Comparison of ENCODE assay signal across 12 cellular contexts in genomic region chr14:69997849-69998248, GRCh38.
DNase-seq lines count a peak whose midpoint lies in the region; ATAC-seq and TF ChIP-seq lines count a peak whose summit lies in the region.
"Had no signal": no experiment of that assay in that cellular context is flagged by ENCODE, and none has a peak within 500 bp of the region (broad histone marks: within the 10 kb centered on the region; RNA-seq: fewer than 3 reads in every experiment).

No MANE protein-coding gene starts in this region.

- no peaks in the 10 kb centered on the region for H3K9me3 ChIP-seq in liver (ENCODE audit: control insufficient read depth in 4 of 4, low read length in 3 of 4)
- H3K9me3 ChIP-seq: BLaER1 had no signal

- no peak overlapping the region for H3K27ac Mint-ChIP-seq in activated naive CD8-positive, alpha-beta T cell treated with anti-CD3 and anti-CD28 coated beads, Interleukin-2, amount 50 U/mL, for 24 hours

- TF ChIP-seq CTCF in AG10803 (conservative IDR thresholded peaks at IDR 0.05; ENCODE audit: low read length): no peak
- TF ChIP-seq CTCF in cardiac fibroblast (IDR thresholded peaks at IDR 0.05; ENCODE audit: low read depth, low read length): no peak
- no peak for TF ChIP-seq CTCF in liver (IDR thresholded peaks at IDR 0.05; ENCODE audit: low read depth, low read length, missing input control)

- no peak for ATAC-seq in GM21717 (IDR thresholded peaks at IDR 0.05; ENCODE audit: unreplicated experiment)
- no peak for ATAC-seq in GM19395 (IDR thresholded peaks at IDR 0.05; ENCODE audit: unreplicated experiment)
- ATAC-seq in activated naive CD8-positive, alpha-beta T cell treated with anti-CD3 and anti-CD28 coated beads, Interleukin-2, amount 50 U/mL, for 24 hours: no peak
- ATAC-seq: sciatic nerve had no signal

- DNase-seq in AG10803 (ENCODE audit: low read depth): peak; percentile 25
- peak; percentile 46 for DNase-seq in NCI-H446 treated with DMSO at 0.1 percent for 48 hours (lab: John Stamatoyannopoulos, UW)
- DNase-seq in cardiac fibroblast (ENCODE audit: low read depth in 2 of 2): peak; percentile 82 to 83
- no peak for DNase-seq in LoVo (ENCODE audit: low spot score)
- no peak for DNase-seq in activated naive CD8-positive, alpha-beta T cell treated with anti-CD3 and anti-CD28 coated beads, Interleukin-2, amount 50 U/mL, for 24 hours
- DNase-seq: central memory CD4-positive, alpha-beta T cell; NCI-H1417 had no signal

- peaks cover 0 to 9% (median 0%) of the 10 kb centered on the region in 4 donors for H3K36me3 ChIP-seq in liver (ENCODE audit: control insufficient read depth in 4 of 4, insufficient read depth in 3 of 4, low read depth in 1 of 4, low read length in 3 of 4)
- H3K36me3 ChIP-seq: BLaER1 had no signal

- peaks cover 6 to 46% (median 31%) of the 10 kb centered on the region in 4 donors for H3K4me1 ChIP-seq in liver (ENCODE audit: control insufficient read depth in 4 of 4, insufficient read depth in 4 of 4, low read length in 3 of 4)

- H3K27ac ChIP-seq in liver (ENCODE audit: low read depth in 1 of 2, low read length in 2 of 2): peak overlapping the region; percentile 24 to 71
- H3K27ac ChIP-seq: BLaER1 had no signal

- TF ChIP-seq RAD21 in liver (IDR thresholded peaks at IDR 0.05): peak in 1 of 2 donors; percentile 49

- 33% methylated on average over 5 of the region's 5 CpGs for WGBS in liver

- no peak overlapping the region for H3K9ac ChIP-seq in liver (ENCODE audit: low read depth in 1 of 2, low read length in 2 of 2)
- H3K9ac ChIP-seq: BLaER1 had no signal

- no peaks in the 10 kb centered on the region for H3K36me3 Mint-ChIP-seq in activated naive CD8-positive, alpha-beta T cell treated with anti-CD3 and anti-CD28 coated beads, Interleukin-2, amount 50 U/mL, for 24 hours (ENCODE audit: low read depth)

- no peaks in the 10 kb centered on the region for H3K4me1 Mint-ChIP-seq in activated naive CD8-positive, alpha-beta T cell treated with anti-CD3 and anti-CD28 coated beads, Interleukin-2, amount 50 U/mL, for 24 hours

- H3K4me3 ChIP-seq in AG10803 (ENCODE audit: low read length) (no peak overlapping the region), cardiac fibroblast (replicated peaks in 1 of 2; ENCODE audit: low read depth in 2 of 2, low read length in 2 of 2) (no peak overlapping the region), liver (ENCODE audit: low read depth in 1 of 3, low read length in 3 of 3) (no peak overlapping the region)
- H3K4me3 ChIP-seq: BLaER1 had no signal

- no peaks in the 10 kb centered on the region for H3K27me3 ChIP-seq in liver (ENCODE audit: control insufficient read depth in 4 of 4, insufficient read depth in 4 of 4, low read length in 3 of 4)
- H3K27me3 ChIP-seq: BLaER1 had no signal

- H3K27me3 Mint-ChIP-seq in activated naive CD8-positive, alpha-beta T cell treated with anti-CD3 and anti-CD28 coated beads, Interleukin-2, amount 50 U/mL, for 24 hours: peaks cover 7% of the 10 kb centered on the region

- no peak overlapping the region for H3K4me3 Mint-ChIP-seq in activated naive CD8-positive, alpha-beta T cell treated with anti-CD3 and anti-CD28 coated beads, Interleukin-2, amount 50 U/mL, for 24 hours

- no peaks in the 10 kb centered on the region for H3K9me3 Mint-ChIP-seq in activated naive CD8-positive, alpha-beta T cell treated with anti-CD3 and anti-CD28 coated beads, Interleukin-2, amount 50 U/mL, for 24 hours

TF ChIP-seq in liver, 16 proteins besides CTCF, POLR2A, EP300 and RAD21:
- TF ChIP-seq FOXA1 (IDR thresholded peaks at IDR 0.05) (no peak), HNF4G (IDR thresholded peaks at IDR 0.05) (no peak), JUND (IDR thresholded peaks at IDR 0.05) (peak; percentile 56 to 72), MAX (IDR thresholded peaks at IDR 0.05) (peak; percentile 40), NR2F2 (IDR thresholded peaks at IDR 0.05) (no peak), FOXA2 (IDR thresholded peaks at IDR 0.05) (no peak), RXRA (IDR thresholded peaks at IDR 0.05) (peak; percentile 44 to 64), YY1 (IDR thresholded peaks at IDR 0.05) (no peak), ZBTB33 (IDR thresholded peaks at IDR 0.05) (peak; percentile 26), GABPA (IDR thresholded peaks at IDR 0.05 in 1 of 2, conservative IDR thresholded peaks at IDR 0.05 in 1 of 2) (no peak), EGR1 (IDR thresholded peaks at IDR 0.05; ENCODE audit: low read depth in 2 of 2) (no peak), SP1 (IDR thresholded peaks at IDR 0.05) (peak; percentile 48), ATF3 (IDR thresholded peaks at IDR 0.05) (peak; percentile 24), TAF1 (conservative IDR thresholded peaks at IDR 0.05) (no peak), HNF4A (conservative IDR thresholded peaks at IDR 0.05) (peak; percentile 59 to 68)
- TF ChIP-seq, protein P1, sequence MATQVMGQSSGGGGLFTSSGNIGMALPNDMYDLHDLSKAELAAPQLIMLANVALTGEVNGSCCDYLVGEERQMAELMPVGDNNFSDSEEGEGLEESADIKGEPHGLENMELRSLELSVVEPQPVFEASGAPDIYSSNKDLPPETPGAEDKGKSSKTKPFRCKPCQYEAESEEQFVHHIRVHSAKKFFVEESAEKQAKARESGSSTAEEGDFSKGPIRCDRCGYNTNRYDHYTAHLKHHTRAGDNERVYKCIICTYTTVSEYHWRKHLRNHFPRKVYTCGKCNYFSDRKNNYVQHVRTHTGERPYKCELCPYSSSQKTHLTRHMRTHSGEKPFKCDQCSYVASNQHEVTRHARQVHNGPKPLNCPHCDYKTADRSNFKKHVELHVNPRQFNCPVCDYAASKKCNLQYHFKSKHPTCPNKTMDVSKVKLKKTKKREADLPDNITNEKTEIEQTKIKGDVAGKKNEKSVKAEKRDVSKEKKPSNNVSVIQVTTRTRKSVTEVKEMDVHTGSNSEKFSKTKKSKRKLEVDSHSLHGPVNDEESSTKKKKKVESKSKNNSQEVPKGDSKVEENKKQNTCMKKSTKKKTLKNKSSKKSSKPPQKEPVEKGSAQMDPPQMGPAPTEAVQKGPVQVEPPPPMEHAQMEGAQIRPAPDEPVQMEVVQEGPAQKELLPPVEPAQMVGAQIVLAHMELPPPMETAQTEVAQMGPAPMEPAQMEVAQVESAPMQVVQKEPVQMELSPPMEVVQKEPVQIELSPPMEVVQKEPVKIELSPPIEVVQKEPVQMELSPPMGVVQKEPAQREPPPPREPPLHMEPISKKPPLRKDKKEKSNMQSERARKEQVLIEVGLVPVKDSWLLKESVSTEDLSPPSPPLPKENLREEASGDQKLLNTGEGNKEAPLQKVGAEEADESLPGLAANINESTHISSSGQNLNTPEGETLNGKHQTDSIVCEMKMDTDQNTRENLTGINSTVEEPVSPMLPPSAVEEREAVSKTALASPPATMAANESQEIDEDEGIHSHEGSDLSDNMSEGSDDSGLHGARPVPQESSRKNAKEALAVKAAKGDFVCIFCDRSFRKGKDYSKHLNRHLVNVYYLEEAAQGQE (IDR thresholded peaks at IDR 0.05): no peak

Comparison
In these comparisons a context has a peak if more than half of its experiments do, and no peak if none do; other contexts are left out.
1. DNase-seq: peak in AG10803 (single experiment), NCI-H446 treated with DMSO at 0.1 percent for 48 hours (single experiment) and cardiac fibroblast (2 of 2); none in LoVo (single experiment) and activated naive CD8-positive, alpha-beta T cell treated with anti-CD3 and anti-CD28 coated beads, Interleukin-2, amount 50 U/mL, for 24 hours (single experiment).